In genomic region chr19:1860133-1860775, GRCh38 we compare ENCODE assay signal across 8 cellular contexts. TPM values are rescaled to one million over a fixed set of nuclear protein-coding genes. Genes with fewer than 3 reads are reported as not detected.
DNase-seq lines count a peak whose midpoint lies in the region; ATAC-seq and TF ChIP-seq lines count a peak whose summit lies in the region.

No MANE protein-coding gene starts in this region.

- no peak for TF ChIP-seq CTCF in choroid plexus epithelial cell (conservative IDR thresholded peaks at IDR 0.05; ENCODE audit: low read depth, low read length)
- no peak for TF ChIP-seq CTCF in uterus (IDR thresholded peaks at IDR 0.05)

- H3K27ac ChIP-seq in uterus, result peak overlapping the region in 1 of 2 donors; percentile 13

- H3K36me3 Mint-ChIP-seq in T-helper 17 cell (ENCODE audit: low read depth), result no peaks in the 10 kb centered on the region

- H3K27ac Mint-ChIP-seq in T-helper 17 cell, result peak overlapping the region; percentile 96

- no peaks in the 10 kb centered on the region for H3K9me3 ChIP-seq in T-helper 17 cell (ENCODE audit: control insufficient read depth, low read length, poor library complexity, severe bottlenecking)
- H3K9me3 ChIP-seq in uterus, result no peaks in the 10 kb centered on the region

- H3K4me1 ChIP-seq in uterus, result peaks cover 0 to 42% of the 10 kb centered on the region in 2 donors

- H3K36me3 ChIP-seq in uterus, result no peaks in the 10 kb centered on the region

- in situ Hi-C loops in ACHN (cut with HindIII; ENCODE audit: low pct_ligation_motif_present, low pct_unique_long_range_greater_than_20kb, low sequenced_read_pairs), result no loop called here

- DNase-seq in ACHN (peak; percentile 25), HCEC 1CT (peak; percentile 50), T-helper 17 cell (peak; percentile 45 to 62 (median 57)), choroid plexus epithelial cell (ENCODE audit: low read depth) (peak; percentile 82), medulla oblongata (ENCODE audit: extremely low spot score) (peak; percentile 60), uterus (peak; percentile 72 to 74)
- no peak for DNase-seq in stimulated activated CD8-positive, alpha-beta memory T cell treated with anti-CD3 and anti-CD28 coated beads, Interleukin-4, amount 100 ng/mL, for 48 hours

- no peaks in the 10 kb centered on the region for H3K27me3 Mint-ChIP-seq in T-helper 17 cell

- TF ChIP-seq POLR2A in uterus (IDR thresholded peaks at IDR 0.05), result no peak

- H3K4me1 Mint-ChIP-seq in T-helper 17 cell, result peaks cover 32% of the 10 kb centered on the region

- intact Hi-C loops in uterus (cut with DNase I; ENCODE audit: low total_unique reads), result no loop called here

- H3K4me3 Mint-ChIP-seq in T-helper 17 cell, result peak overlapping the region; percentile 98

- ATAC-seq in T-helper 17 cell (no peak), HG02678 (IDR thresholded peaks at IDR 0.05; ENCODE audit: unreplicated experiment) (no peak)

- no peaks in the 10 kb centered on the region for H3K27me3 ChIP-seq in uterus

- H3K4me3 ChIP-seq in choroid plexus epithelial cell (ENCODE audit: low read depth, low read length), result peak overlapping the region; percentile 22
- no peak overlapping the region for H3K4me3 ChIP-seq in uterus

RNA-seq across cellular contexts. Expression of gene KLF16, which starts 3.1 kb away (rescaled TPM):
- total RNA-seq in T-helper 17 cell (10 to 100 TPM; 37.9 to 46.5 TPM), uterus (10 to 100 TPM in 1 of 4 donors, 1 to 10 TPM in 1, under 1 TPM in 1, not detected in 1; 0.26 to 17.7 (median 3.9) TPM)

RNA-seq across cellular contexts. Expression of gene REXO1, which starts 12.0 kb away (rescaled TPM):
- total RNA-seq in T-helper 17 cell, result 100 to 1,000 TPM in 1 of 2 donors, 10 to 100 TPM in 1; 98.7 to 107 TPM
- 10 to 100 TPM in 2 of 4 donors, 1 to 10 TPM in 2; 1.5 to 67.4 (median 25.1) TPM for total RNA-seq in uterus

RNA-seq across cellular contexts. Expression of gene ABHD17A, which starts 25.0 kb away (rescaled TPM):
- total RNA-seq in T-helper 17 cell (100 to 1,000 TPM; 121 to 125 TPM), uterus (100 to 1,000 TPM in 1 of 4 donors, 10 to 100 TPM in 3; 33.8 to 142 (median 63.7) TPM)

RNA-seq across cellular contexts. Expression of gene ADAT3, which starts 44.9 kb away (rescaled TPM):
- total RNA-seq in T-helper 17 cell (1 to 10 TPM; 6.4 to 8.5 TPM), uterus (1 to 10 TPM; 1.0 to 5.5 (median 2.8) TPM)

RNA-seq across cellular contexts. Expression of gene SCAMP4, which starts 44.9 kb away (rescaled TPM):
- 10 to 100 TPM; 19.2 to 20.7 TPM for total RNA-seq in T-helper 17 cell
- 10 to 100 TPM in 3 of 4 donors, 1 to 10 TPM in 1; 9.5 to 68.9 (median 28.0) TPM for total RNA-seq in uterus
